17 cellular contexts compared by ENCODE assay signal in genomic region chr2:990970-991369, GRCh38. TPM values are rescaled to one million over a fixed set of nuclear protein-coding genes. Genes with fewer than 3 reads are reported as not detected.
DNase-seq lines count a peak whose midpoint lies in the region; ATAC-seq and TF ChIP-seq lines count a peak whose summit lies in the region.
"Had no signal": no experiment of that assay in that cellular context is flagged by ENCODE, and none has a peak within 500 bp of the region (broad histone marks: within the 10 kb centered on the region; RNA-seq: fewer than 3 reads in every experiment).

No MANE protein-coding gene starts in this region.

- no peak overlapping the region for H2AFZ ChIP-seq in Karpas-422 (ENCODE audit: low read length)
- no peak overlapping the region for H2AFZ ChIP-seq in osteoblast (ENCODE audit: low read length)

- no peak overlapping the region for H3K27ac ChIP-seq in Karpas-422 (ENCODE audit: low read length)
- no peak overlapping the region for H3K27ac ChIP-seq in osteoblast (ENCODE audit: low read depth, low read length)
- H3K27ac ChIP-seq in WERI-Rb-1 = no peak overlapping the region
- H3K27ac ChIP-seq: BLaER1 treated with 17β-estradiol and CSF1 and Interleukin-3, amounts not matched to agents 10 nM and 100 nM; C4-2B had no signal

- no peak overlapping the region for H3K9ac ChIP-seq in Karpas-422 (ENCODE audit: low read length)
- H3K9ac ChIP-seq: BLaER1 treated with 17β-estradiol and CSF1 and Interleukin-3, amounts not matched to agents 10 nM and 100 nM had no signal

- H3K4me3 ChIP-seq in Karpas-422 (ENCODE audit: low read length) = no peak overlapping the region
- no peak overlapping the region for H3K4me3 ChIP-seq in osteoblast (ENCODE audit: insufficient read depth, low read length)
- no peak overlapping the region for H3K4me3 ChIP-seq in WERI-Rb-1 (ENCODE audit: low read depth, low read length)
- H3K4me3 ChIP-seq: BLaER1 treated with 17β-estradiol and CSF1 and Interleukin-3, amounts not matched to agents 10 nM and 100 nM had no signal

- H3K4me2 ChIP-seq in Karpas-422 (ENCODE audit: low read depth, low read length, poor library complexity, severe bottlenecking) (peak overlapping the region; percentile 13), osteoblast (ENCODE audit: insufficient read depth, low read length) (no peak overlapping the region)
- H3K4me2 ChIP-seq: BLaER1 treated with 17β-estradiol and CSF1 and Interleukin-3, amounts not matched to agents 10 nM and 100 nM had no signal

- H3K9me3 ChIP-seq in Karpas-422 (ENCODE audit: low read length) (no peaks in the 10 kb centered on the region), osteoblast (ENCODE audit: low read depth, low read length) (no peaks in the 10 kb centered on the region), WERI-Rb-1 (ENCODE audit: severe bottlenecking) (no peaks in the 10 kb centered on the region)
- H3K9me3 ChIP-seq: BLaER1 treated with 17β-estradiol and CSF1 and Interleukin-3, amounts not matched to agents 10 nM and 100 nM; Caco-2 had no signal

- H3K9me2 ChIP-seq in Karpas-422 (replicated peaks; ENCODE audit: insufficient read depth, low read length) = no peaks in the 10 kb centered on the region

- H3K79me2 ChIP-seq in Karpas-422 (ENCODE audit: low read length) (no peaks in the 10 kb centered on the region), osteoblast (ENCODE audit: insufficient read depth, low read length) (no peaks in the 10 kb centered on the region)

- DNase-seq in Karpas-422 (peak; percentile 35), osteoblast (ENCODE audit: insufficient read length, low spot score, missing footprints) (peak; percentile 37), globus pallidus (ENCODE audit: low spot score) (no peak), WERI-Rb-1 (no peak)
- DNase-seq: 8988T; ACHN; AML-193; Caco-2; Calu3; CD4-positive, alpha-beta T cell; CD8-positive, alpha-beta T cell; DMS79 treated with DMSO at 0.1 percent for 48 hours; GF-D8 had no signal

- no peaks in the 10 kb centered on the region for H4K20me1 ChIP-seq in Karpas-422 (ENCODE audit: insufficient read depth, low read depth, low read length)
- no peaks in the 10 kb centered on the region for H4K20me1 ChIP-seq in osteoblast (ENCODE audit: insufficient read depth, low read length)
- H4K20me1 ChIP-seq: BLaER1 treated with 17β-estradiol and CSF1 and Interleukin-3, amounts not matched to agents 10 nM and 100 nM had no signal

- no peaks in the 10 kb centered on the region for H3K27me3 ChIP-seq in Karpas-422 (ENCODE audit: low read length)
- no peaks in the 10 kb centered on the region for H3K27me3 ChIP-seq in osteoblast (ENCODE audit: insufficient read depth, low read length)
- H3K27me3 ChIP-seq in WERI-Rb-1 (ENCODE audit: insufficient read depth, low read depth, severe bottlenecking) = no peaks in the 10 kb centered on the region
- H3K27me3 ChIP-seq: BLaER1 treated with 17β-estradiol and CSF1 and Interleukin-3, amounts not matched to agents 10 nM and 100 nM had no signal

- no peak for ATAC-seq in SK-N-SH treated with all-trans-retinoic acid at 6 μM for 48 hours
- ATAC-seq in HG03139 (IDR thresholded peaks at IDR 0.05; ENCODE audit: unreplicated experiment) = no peak
- ATAC-seq: CD8-positive, alpha-beta T cell had no signal

- TF ChIP-seq CTCF in osteoblast (IDR thresholded peaks at IDR 0.05; ENCODE audit: extremely low read depth, low read depth, low read length) (no peak), WERI-Rb-1 (IDR thresholded peaks at IDR 0.05; ENCODE audit: low read depth, low read length) (no peak)

- H3K36me3 ChIP-seq in Karpas-422 (ENCODE audit: insufficient read depth, low read length) = no peaks in the 10 kb centered on the region
- no peaks in the 10 kb centered on the region for H3K36me3 ChIP-seq in osteoblast (ENCODE audit: insufficient read depth, low read length)
- no peaks in the 10 kb centered on the region for H3K36me3 ChIP-seq in WERI-Rb-1
- H3K36me3 ChIP-seq: BLaER1 treated with 17β-estradiol and CSF1 and Interleukin-3, amounts not matched to agents 10 nM and 100 nM had no signal

- H3K4me1 ChIP-seq in Karpas-422 (ENCODE audit: low read length) (peaks cover 15% of the 10 kb centered on the region), osteoblast (ENCODE audit: insufficient read depth, low read length) (no peaks in the 10 kb centered on the region)

TF ChIP-seq in SK-N-SH treated with all-trans-retinoic acid at 6 μM for 48 hours, 23 proteins besides CTCF, POLR2A, EP300 and RAD21:
- TF ChIP-seq TSHZ2 (CRISPR knock-in tag; IDR thresholded peaks at IDR 0.05) = no peak
- no peak for TF ChIP-seq ZFP30 (CRISPR knock-in tag; IDR thresholded peaks at IDR 0.05)
- TF ChIP-seq TOX (CRISPR knock-in tag; IDR thresholded peaks at IDR 0.05; ENCODE audit: borderline replicate concordance) = no peak
- TF ChIP-seq CSRNP3 (CRISPR knock-in tag; IDR thresholded peaks at IDR 0.05) = no peak
- no peak for TF ChIP-seq OSR1 (CRISPR knock-in tag; IDR thresholded peaks at IDR 0.05)
- TF ChIP-seq TCF4 (CRISPR knock-in tag; IDR thresholded peaks at IDR 0.05; ENCODE audit: borderline replicate concordance) = peak; percentile 54; the same call in 1 of the 2 replicates
- TF ChIP-seq CREB5 (CRISPR knock-in tag; IDR thresholded peaks at IDR 0.05; ENCODE audit: low read depth) = no peak
- no peak for TF ChIP-seq PPARA (CRISPR knock-in tag; IDR thresholded peaks at IDR 0.05; ENCODE audit: borderline replicate concordance)
- no peak for TF ChIP-seq GLIS3 (CRISPR knock-in tag; IDR thresholded peaks at IDR 0.05)

RNA-seq across cellular contexts. Expression of gene SNTG2, which starts 40.3 kb away (rescaled TPM):
- not detected in 2 replicates for total RNA-seq in Karpas-422 (2014; rRNA removed; shearing (Covaris generic); ENCODE audit: low replicate concordance)
- total RNA-seq in osteoblast = 1.4 and 2.1 TPM in 2 replicates
- total RNA-seq: Caco-2, Calu3 had no signal

Comparison
In these comparisons a context has a peak if more than half of its experiments do, and no peak if none do; other contexts are left out.
1. DNase-seq: peak in Karpas-422 (single experiment) and osteoblast (single experiment); none in globus pallidus (single experiment) and WERI-Rb-1 (single experiment).